ENCODE assay signal across 18 cellular contexts in the genomic region with DNA sequence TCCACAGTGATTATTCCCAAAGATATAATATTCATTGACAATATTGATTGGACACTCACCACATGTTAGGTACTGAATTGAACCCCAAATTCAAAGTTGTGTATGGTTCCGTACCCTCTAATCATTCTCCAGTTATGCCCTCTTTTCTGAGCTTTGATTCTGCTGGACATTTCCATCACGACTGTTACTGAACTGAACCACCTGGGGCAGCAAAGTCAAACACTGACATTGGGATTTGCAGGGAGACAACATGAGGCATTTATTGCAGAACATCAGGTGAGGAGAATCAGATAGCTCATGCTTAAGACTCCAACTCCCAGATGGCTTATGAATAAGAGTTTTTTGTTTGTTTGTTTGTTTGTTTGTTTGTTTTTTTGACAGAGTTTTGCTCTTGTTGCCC.
A peak's percentile ranks its signal among the peaks of the same experiment; 100 is the strongest.
DNase-seq lines count a peak whose midpoint lies in the region; ATAC-seq, FAIRE-seq and TF ChIP-seq lines count a peak whose summit lies in the region.
"Had no signal": no experiment of that assay in that cellular context is flagged by ENCODE, and none has a peak within 500 bp of the region (broad histone marks: within the 10 kb centered on the region; RNA-seq: fewer than 3 reads in every experiment).

No MANE protein-coding gene starts in this region.

- no peak for TF ChIP-seq RAD21 in HepG2 (CRISPR knock-in tag; IDR thresholded peaks at IDR 0.05)

- H3K4me3 Mint-ChIP-seq in natural killer cell: no peak overlapping the region
- H3K4me3 Mint-ChIP-seq: activated naive CD8-positive, alpha-beta T cell; CD14-positive monocyte; naive thymus-derived CD8-positive, alpha-beta T cell had no signal

- no peaks in the 10 kb centered on the region for H3K79me2 ChIP-seq in HepG2 (ENCODE audit: insufficient read depth, low read length)

- no peak for TF ChIP-seq POLR2A in HepG2 (IDR thresholded peaks at IDR 0.05; ENCODE audit: insufficient read depth in 1 of 2, low read depth in 2 of 2, low read length in 2 of 2)
- no peak for TF ChIP-seq POLR2A in right lobe of liver (IDR thresholded peaks at IDR 0.05)

- intact Hi-C loops in HepG2 (cut with micrococcal nuclease; ENCODE audit: unreplicated experiment): no loop called here
- intact Hi-C loops in right lobe of liver (cut with DNase I): no loop called here
- intact Hi-C loops in natural killer cell (cut with micrococcal nuclease): no loop called here
- intact Hi-C loops in Right ventricle myocardium inferior (cut with DNase I): no loop called here

- no peaks in the 10 kb centered on the region for H3K36me3 Mint-ChIP-seq in natural killer cell

- BruUV-seq in HepG2 (replicated peaks; lab: Mats Ljungman, UMichigan): no TSS peak

- POLR2A ChIA-PET in HepG2 (lab: Yijun Ruan, JAX): no interaction called here

- H3K36me3 ChIP-seq in HepG2 (replicated peaks in 1 of 2; ENCODE audit: control insufficient read depth in 1 of 2, insufficient read depth in 2 of 2, low read length in 2 of 2) (no peaks in the 10 kb centered on the region), right lobe of liver (no peaks in the 10 kb centered on the region)
- H3K36me3 ChIP-seq: MG63, stomach had no signal

- H3K27me3 ChIP-seq in HepG2 (ENCODE audit: control insufficient read depth in 1 of 2, insufficient read depth in 2 of 2, low read length in 2 of 2): no peaks in the 10 kb centered on the region; a peak in 1 of 5 replicates
- H3K27me3 ChIP-seq in right lobe of liver: no peaks in the 10 kb centered on the region
- H3K27me3 ChIP-seq: MG63 had no signal

- no peaks in the 10 kb centered on the region for H3K4me1 Mint-ChIP-seq in natural killer cell
- H3K4me1 Mint-ChIP-seq: naive thymus-derived CD8-positive, alpha-beta T cell had no signal

- no peaks in the 10 kb centered on the region for H4K20me1 ChIP-seq in HepG2 (ENCODE audit: insufficient read depth, low read length)

- CTCF ChIA-PET in HepG2 (lab: Yijun Ruan, JAX; ENCODE audit: low intra/inter-chr PET ratio, low total read pairs): no interaction called here

- no peaks in the 10 kb centered on the region for H3K9me3 Mint-ChIP-seq in natural killer cell

- H3K4me2 ChIP-seq in HepG2 (ENCODE audit: low read depth, low read length): no peak overlapping the region

- no peak overlapping the region for H2AFZ ChIP-seq in HepG2 (ENCODE audit: low read length)

- TF ChIP-seq EP300 in HepG2 (IDR thresholded peaks at IDR 0.05; ENCODE audit: low read depth in 2 of 2, low read length in 2 of 2) (no peak), HepG2 (CRISPR knock-in tag; IDR thresholded peaks at IDR 0.05; ENCODE audit: borderline replicate concordance) (no peak)

- H3K9me3 ChIP-seq in HepG2 (ENCODE audit: low read length): no peaks in the 10 kb centered on the region
- no peaks in the 10 kb centered on the region for H3K9me3 ChIP-seq in right lobe of liver
- H3K9me3 ChIP-seq: MG63, stomach had no signal

- H3K4me3 ChIP-seq in HepG2 (replicated peaks in 1 of 3; ENCODE audit: insufficient read depth in 1 of 3, low read depth in 2 of 3, low read length in 3 of 3) (no peak overlapping the region), right lobe of liver (no peak overlapping the region), fibroblast of mammary gland (ENCODE audit: control insufficient read depth, low read depth, low read length) (no peak overlapping the region)
- H3K4me3 ChIP-seq: MG63, stomach had no signal

- no peak for DNase-seq in HepG2 (ENCODE audit: low spot score)
- no peak for DNase-seq in right lobe of liver
- peak; percentile 2 for DNase-seq in RKO (ENCODE audit: low spot score)
- DNase-seq in fibroblast of mammary gland (ENCODE audit: low read depth): no peak
- DNase-seq in natural killer cell: no peak
- DNase-seq in anterior cingulate cortex (lab: John Stamatoyannopoulos, UW): no peak
- DNase-seq in Right ventricle myocardium inferior (ENCODE audit: missing footprints): no peak
- DNase-seq: activated CD8-positive, alpha-beta memory T cell treated with anti-CD3 and anti-CD28 coated beads, Interleukin-2, amount 50 U/mL, for 4 hours; kidney glomerular epithelial cell; MG63; naive thymus-derived CD8-positive, alpha-beta T cell; NCI-H226; stomach had no signal

- peaks cover 8 to 11% of the 10 kb centered on the region in 2 donors for H3K27me3 Mint-ChIP-seq in natural killer cell (ENCODE audit: low read depth in 2 of 2)
- H3K27me3 Mint-ChIP-seq: activated naive CD8-positive, alpha-beta T cell had no signal

- no peak overlapping the region for H3K27ac Mint-ChIP-seq in natural killer cell
- H3K27ac Mint-ChIP-seq: activated naive CD8-positive, alpha-beta T cell; CD14-positive monocyte had no signal

- no peak overlapping the region for H3K9ac ChIP-seq in HepG2 (ENCODE audit: insufficient read depth, low read depth, low read length)

- H3K27ac ChIP-seq in HepG2 (ENCODE audit: extremely low read length, insufficient read depth, low read length): no peak overlapping the region
- no peak overlapping the region for H3K27ac ChIP-seq in right lobe of liver
- H3K27ac ChIP-seq: stomach had no signal

- no peak for TF ChIP-seq CTCF in HepG2 (CRISPR knock-in tag; IDR thresholded peaks at IDR 0.05)
- TF ChIP-seq CTCF in right lobe of liver (IDR thresholded peaks at IDR 0.05): no peak
- peak; percentile 3 for TF ChIP-seq CTCF in fibroblast of mammary gland (conservative IDR thresholded peaks at IDR 0.05; ENCODE audit: control insufficient read depth, insufficient read depth, low read depth, low read length)
- TF ChIP-seq CTCF in natural killer cell (IDR thresholded peaks at IDR 0.05): no peak

- ATAC-seq in HepG2 (0 out of 3 replicates have a peak, but pooled peaks have one; percentile 42), right lobe of liver (no peak), natural killer cell (no peak), HG03565 (IDR thresholded peaks at IDR 0.05; ENCODE audit: unreplicated experiment) (no peak), Right ventricle myocardium inferior (no peak)
- ATAC-seq: naive thymus-derived CD8-positive, alpha-beta T cell; sciatic nerve had no signal

- H3K4me1 ChIP-seq in HepG2 (ENCODE audit: insufficient read depth, low read length) (no peaks in the 10 kb centered on the region), right lobe of liver (no peaks in the 10 kb centered on the region)
- H3K4me1 ChIP-seq: stomach had no signal

- in situ Hi-C loops in HepG2 (cut with HindIII; ENCODE audit: extremely low pct_ligation_motif_present, low pct_unique_long_range_greater_than_20kb): no loop called here

- FAIRE-seq in HepG2 (lab: Jason Lieb, UNC): no peak
- FAIRE-seq: frontal cortex had no signal

- WGBS in HepG2 (ENCODE audit: low lambda C conversion rate): 48% methylated on average over 2 of the region's 2 CpGs
- 65% methylated on average over 2 of the region's 2 CpGs for WGBS in right lobe of liver (ENCODE audit: insufficient coverage, low coverage, low lambda C conversion rate, missing lambda C conversion rate)

TF ChIP-seq in HepG2, 621 proteins besides CTCF, POLR2A, EP300 and RAD21:
- TF ChIP-seq ZNF446 (CRISPR knock-in tag; IDR thresholded peaks at IDR 0.05) (no peak), STAG1 (CRISPR knock-in tag; IDR thresholded peaks at IDR 0.05) (peak; percentile 26; the same call in 1 of the 2 replicates)
